ENCODE assay signal across 22 cellular contexts in the genomic region with DNA sequence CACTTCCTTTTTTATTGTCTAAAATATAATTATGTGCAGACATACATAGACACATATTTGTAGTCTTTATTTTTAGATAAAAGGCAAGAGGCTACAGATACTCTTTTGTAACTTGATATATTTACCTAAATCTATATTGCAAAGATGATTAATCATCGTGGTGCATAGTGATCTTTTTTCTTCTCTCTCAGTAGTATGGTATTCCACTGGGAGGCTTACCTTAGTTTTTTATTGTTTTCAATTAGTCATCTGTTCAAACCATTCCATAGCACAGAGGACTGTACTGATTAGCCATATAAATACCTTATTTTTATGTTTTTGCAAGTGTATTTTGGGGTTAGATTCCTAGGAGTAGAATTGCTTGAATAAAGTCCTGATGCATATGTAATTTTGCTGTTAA.
"Had no signal": no experiment of that assay in that cellular context is flagged by ENCODE, and none has a peak within 500 bp of the region (broad histone marks: within the 10 kb centered on the region; RNA-seq: fewer than 3 reads in every experiment).

No MANE protein-coding gene starts in this region.

- H3K4me1 ChIP-seq: gastroesophageal sphincter, heart left ventricle, neural progenitor cell, parathyroid adenoma, right lobe of liver, vagina had no signal

- H3K36me3 ChIP-seq: gastroesophageal sphincter, heart left ventricle, neural progenitor cell, right lobe of liver, vagina had no signal

- H3K9me3 ChIP-seq: gastroesophageal sphincter, right lobe of liver, vagina had no signal

- ATAC-seq: esophagus mucosa; gastroesophageal sphincter; heart left ventricle; left lobe of liver; naive thymus-derived CD4-positive, alpha-beta T cell; right lobe of liver; stimulated activated naive B cell treated with anti-CD40 and anti-IgM and Interleukin-4, amounts not matched to agents 10 μg/mL and 1 μg/mL and 100 μg/mL, for 72 hours had no signal

- H3K4me3 ChIP-seq: coronary artery, gastroesophageal sphincter, heart left ventricle, hepatocyte, lung, neural progenitor cell, right lobe of liver, vagina had no signal

- DNase-seq: dermis blood vessel endothelial cell; effector memory CD4-positive, alpha-beta T cell; foreskin fibroblast; heart left ventricle; kidney; mesenchymal stem cell; naive thymus-derived CD4-positive, alpha-beta T cell; right lobe of liver; small intestine; stimulated activated CD4-positive, alpha-beta T cell treated with anti-CD3 and anti-CD28 coated beads, Interleukin-15, amount 100 ng/mL, for 24 hours; stimulated activated CD4-positive, alpha-beta T cell treated with anti-CD3 and anti-CD28 coated beads, Interleukin-2, amount 100 ng/mL, for 48 hours; stimulated activated naive B cell treated with anti-CD40 and anti-IgM and Interleukin-4, amounts not matched to agents 10 μg/mL and 1 μg/mL and 100 μg/mL, for 72 hours; trophoblast cell had no signal

- H3K27ac ChIP-seq: coronary artery, gastroesophageal sphincter, heart left ventricle, hepatocyte, neural progenitor cell, parathyroid adenoma, right lobe of liver, vagina had no signal

- H3K27me3 ChIP-seq: gastroesophageal sphincter, heart left ventricle, hepatocyte, neural progenitor cell, right lobe of liver, vagina had no signal
